ENCODE assay signal across 10 cellular contexts in the genomic region with DNA sequence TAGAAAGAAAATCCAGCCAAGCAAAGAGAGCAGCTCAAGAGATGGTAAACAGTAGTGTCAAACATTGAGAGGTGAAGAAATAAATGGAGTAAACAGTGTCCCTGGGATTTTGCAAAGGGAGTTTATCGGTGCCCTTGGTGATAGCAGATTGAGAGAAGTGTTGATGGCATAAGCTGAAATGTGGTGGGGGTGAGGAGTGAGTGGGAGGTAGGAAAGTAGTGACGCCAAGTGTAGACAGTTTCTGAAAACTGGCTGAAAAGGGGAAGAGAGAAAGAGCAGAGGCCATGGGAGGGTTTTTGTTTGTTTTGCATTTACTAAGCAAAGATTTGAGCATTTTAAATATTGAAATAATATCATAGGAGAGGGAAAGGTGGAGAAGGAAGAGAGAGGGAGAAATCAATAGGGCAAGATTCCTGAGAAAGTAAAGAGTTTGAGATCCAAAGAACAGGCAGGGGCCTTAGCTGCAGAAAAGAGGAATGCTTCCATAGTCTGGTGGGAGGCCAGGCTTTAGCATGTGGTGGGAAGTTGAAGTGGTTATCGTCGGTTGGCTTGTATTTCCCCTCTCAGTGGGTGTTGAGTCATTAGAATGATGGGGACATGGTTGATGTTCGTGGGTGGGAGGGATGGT. TPM values are rescaled to one million over a fixed set of nuclear protein-coding genes. Genes with fewer than 3 reads are reported as not detected.
DNase-seq lines count a peak whose midpoint lies in the region; ATAC-seq lines count a peak whose summit lies in the region.
"Had no signal": no experiment of that assay in that cellular context is flagged by ENCODE, and none has a peak within 500 bp of the region (broad histone marks: within the 10 kb centered on the region; RNA-seq: fewer than 3 reads in every experiment).

No MANE protein-coding gene starts in this region.

- DNase-seq in left lobe of liver (ENCODE audit: low spot score) (no peak), putamen (ENCODE audit: low spot score) (no peak), NCI-H2029 (lab: John Stamatoyannopoulos, UW) (no peak), dermis blood vessel endothelial cell (no peak), NCI-H82 treated with DMSO at 0.1 percent for 48 hours (lab: John Stamatoyannopoulos, UW; ENCODE audit: unreplicated experiment) (no peak)
- DNase-seq: DND-41 had no signal

- ATAC-seq in GM18867 (IDR thresholded peaks at IDR 0.05; ENCODE audit: unreplicated experiment): peak; percentile 99
- peak; percentile 99 for ATAC-seq in GM21825 (IDR thresholded peaks at IDR 0.05; ENCODE audit: unreplicated experiment)
- peak; percentile 97 for ATAC-seq in HG03457 (IDR thresholded peaks at IDR 0.05; ENCODE audit: unreplicated experiment)
- ATAC-seq in left lobe of liver: peak; percentile 78
- ATAC-seq: sciatic nerve had no signal

RNA-seq across cellular contexts. Expression of gene RASAL2, which starts 26.9 kb away (rescaled TPM):
- total RNA-seq in left lobe of liver (5.3 TPM), dermis blood vessel endothelial cell (32.2 and 35.4 TPM in 2 replicates)
